In genomic region chr15:40100947-40101905, GRCh38 we compare ENCODE assay signal across 9 cellular contexts. TPM values are rescaled to one million over a fixed set of nuclear protein-coding genes. Genes with fewer than 3 reads are reported as not detected.
DNase-seq lines count a peak whose midpoint lies in the region; ATAC-seq and TF ChIP-seq lines count a peak whose summit lies in the region.
"Had no signal": no experiment of that assay in that cellular context is flagged by ENCODE, and none has a peak within 500 bp of the region (broad histone marks: within the 10 kb centered on the region; RNA-seq: fewer than 3 reads in every experiment).

No MANE protein-coding gene starts in this region.

- no peaks in the 10 kb centered on the region for H3K9me3 Mint-ChIP-seq in activated CD8-positive, alpha-beta T cell treated with anti-CD3 and anti-CD28 coated beads for 36 hours

- ATAC-seq in GM18505 (IDR thresholded peaks at IDR 0.05; ENCODE audit: unreplicated experiment): no peak
- ATAC-seq in activated CD8-positive, alpha-beta T cell treated with anti-CD3 and anti-CD28 coated beads for 36 hours: no peak

- peaks cover 76% of the 10 kb centered on the region for H3K4me1 Mint-ChIP-seq in activated CD8-positive, alpha-beta T cell treated with anti-CD3 and anti-CD28 coated beads for 36 hours (ENCODE audit: low read depth)

- POLR2A ChIA-PET in activated CD8-positive, alpha-beta T cell treated with anti-CD3 and anti-CD28 coated beads for 36 hours (lab: Charles Lee): interaction anchor here (0.6 to 1.4 kb wide), 3 partner anchors 14 to 28 kb away, joined by 3 to 5 read pairs (median 4); no protein-coding TSS in a partner anchor

- H3K27ac ChIP-seq in 22Rv1: peak overlapping the region; percentile 93; the same call in 1 of the 2 replicates

- H3K36me3 Mint-ChIP-seq in activated CD8-positive, alpha-beta T cell treated with anti-CD3 and anti-CD28 coated beads for 36 hours (ENCODE audit: low read depth): no peaks in the 10 kb centered on the region

- no peak for TF ChIP-seq CTCF in 22Rv1 (IDR thresholded peaks at IDR 0.05)
- TF ChIP-seq CTCF in activated CD8-positive, alpha-beta T cell treated with anti-CD3 and anti-CD28 coated beads for 36 hours (IDR thresholded peaks at IDR 0.05): no peak

- peak; percentile 28 for TF ChIP-seq POLR2A in GM18505 (IDR thresholded peaks at IDR 0.05; ENCODE audit: borderline replicate concordance, extremely low read depth, insufficient read depth, insufficient read length)

- H3K27ac Mint-ChIP-seq in activated CD8-positive, alpha-beta T cell treated with anti-CD3 and anti-CD28 coated beads for 36 hours: peak overlapping the region; percentile 57

- intact Hi-C loops in activated CD8-positive, alpha-beta T cell treated with anti-CD3 and anti-CD28 coated beads for 36 hours (cut with micrococcal nuclease): no loop called here

- CTCF ChIA-PET in activated CD8-positive, alpha-beta T cell treated with anti-CD3 and anti-CD28 coated beads for 36 hours (lab: Charles Lee): interaction anchor here (0.9 to 11.9 kb wide), 7 partner anchors 14 to 173 kb away, joined by 3 to 198 read pairs (median 8); no protein-coding TSS in a partner anchor

- no peak for DNase-seq in activated CD8-positive, alpha-beta T cell treated with anti-CD3 and anti-CD28 coated beads for 36 hours
- DNase-seq in myocyte (ENCODE audit: low read depth) (peak; percentile 45), middle frontal gyrus (ENCODE audit: extremely low spot score, low spot score) (no peak), NCI-H526 treated with DMSO at 0.1 percent for 48 hours (lab: John Stamatoyannopoulos, UW) (no peak)
- no peak for DNase-seq in stimulated activated CD4-positive, alpha-beta T cell treated with anti-CD3 and anti-CD28 coated beads, Interleukin-4, amount 100 ng/mL, for 24 hours
- DNase-seq in stimulated activated CD4-positive, alpha-beta T cell treated with anti-CD3 and anti-CD28 coated beads, Interleukin-4, amount 100 ng/mL, for 4 hours: no peak
- DNase-seq: hypothalamus had no signal

- H3K4me3 Mint-ChIP-seq in activated CD8-positive, alpha-beta T cell treated with anti-CD3 and anti-CD28 coated beads for 36 hours: no peak overlapping the region

- H3K27me3 Mint-ChIP-seq in activated CD8-positive, alpha-beta T cell treated with anti-CD3 and anti-CD28 coated beads for 36 hours: peaks cover 5% of the 10 kb centered on the region

RNA-seq across cellular contexts. Expression of gene BMF, which starts 7.5 kb away (rescaled TPM):
- 1 to 10 TPM; 4.2 to 4.3 TPM for total RNA-seq in activated CD8-positive, alpha-beta T cell treated with anti-CD3 and anti-CD28 coated beads for 36 hours
- 7.4 and 10.4 TPM in 2 replicates for total RNA-seq in myocyte
- 4.9 TPM for polyA plus RNA-seq in myocyte (2012)

RNA-seq across cellular contexts. Expression of gene BUB1B, which starts 59.6 kb away (rescaled TPM):
- 10 to 100 TPM; 79.6 to 82.5 TPM for total RNA-seq in activated CD8-positive, alpha-beta T cell treated with anti-CD3 and anti-CD28 coated beads for 36 hours
- total RNA-seq in myocyte: 1.8 and 2.1 TPM in 2 replicates
- polyA plus RNA-seq in myocyte (2012): 0.14 TPM

Comparison
In these comparisons a context has a peak if more than half of its experiments do, and no peak if none do; other contexts are left out.
1. RNA of gene BUB1B, which starts 59.6 kb away (total RNA-seq): 79.6 to 82.5 TPM in activated CD8-positive, alpha-beta T cell treated with anti-CD3 and anti-CD28 coated beads for 36 hours; 1.8 to 2.1 TPM in myocyte; every median in the first group is over 10 times any median in the second.